In the genomic region with DNA sequence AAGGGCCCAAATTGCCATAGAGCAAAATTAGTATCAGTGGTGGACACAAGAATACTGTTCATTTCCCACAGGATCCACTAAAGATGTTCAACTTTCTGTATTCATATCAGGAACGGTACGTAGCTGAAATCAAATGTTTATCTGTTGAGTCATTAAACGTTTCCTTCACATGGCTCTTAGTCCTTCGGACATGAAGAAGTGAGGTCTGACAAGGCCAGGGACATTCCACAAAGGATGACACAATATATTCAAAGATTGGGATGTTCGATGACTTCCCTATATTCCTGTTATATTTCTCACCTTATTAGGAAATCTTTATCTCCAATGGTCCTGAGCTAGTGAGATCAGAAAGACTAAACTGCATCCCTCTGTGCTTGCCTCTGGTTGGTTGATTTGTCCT, we compare ENCODE assay signal across 1 cellular context.
TF ChIP-seq lines count a peak whose summit lies in the region.

No MANE protein-coding gene starts in this region.

TF ChIP-seq in WTC11, 78 proteins besides CTCF, POLR2A, EP300 and RAD21 (continued from another document):
- TF ChIP-seq CREM (CRISPR knock-in tag; IDR thresholded peaks at IDR 0.05): no peak
- TF ChIP-seq, protein P1, sequence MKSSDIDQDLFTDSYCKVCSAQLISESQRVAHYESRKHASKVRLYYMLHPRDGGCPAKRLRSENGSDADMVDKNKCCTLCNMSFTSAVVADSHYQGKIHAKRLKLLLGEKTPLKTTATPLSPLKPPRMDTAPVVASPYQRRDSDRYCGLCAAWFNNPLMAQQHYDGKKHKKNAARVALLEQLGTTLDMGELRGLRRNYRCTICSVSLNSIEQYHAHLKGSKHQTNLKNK (CRISPR knock-in tag; IDR thresholded peaks at IDR 0.05): no peak
- TF ChIP-seq NR3C1 (CRISPR knock-in tag; conservative IDR thresholded peaks at IDR 0.05; ENCODE audit: low read depth): no peak
- TF ChIP-seq, protein P2, sequence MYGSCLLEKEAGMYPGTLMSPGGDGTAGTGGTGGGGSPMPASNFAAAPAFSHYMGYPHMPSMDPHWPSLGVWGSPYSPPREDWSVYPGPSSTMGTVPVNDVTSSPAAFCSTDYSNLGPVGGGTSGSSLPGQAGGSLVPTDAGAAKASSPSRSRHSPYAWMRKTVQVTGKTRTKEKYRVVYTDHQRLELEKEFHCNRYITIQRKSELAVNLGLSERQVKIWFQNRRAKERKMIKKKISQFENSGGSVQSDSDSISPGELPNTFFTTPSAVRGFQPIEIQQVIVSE (CRISPR knock-in tag; IDR thresholded peaks at IDR 0.05; ENCODE audit: borderline replicate concordance): no peak
- TF ChIP-seq, protein P3, sequence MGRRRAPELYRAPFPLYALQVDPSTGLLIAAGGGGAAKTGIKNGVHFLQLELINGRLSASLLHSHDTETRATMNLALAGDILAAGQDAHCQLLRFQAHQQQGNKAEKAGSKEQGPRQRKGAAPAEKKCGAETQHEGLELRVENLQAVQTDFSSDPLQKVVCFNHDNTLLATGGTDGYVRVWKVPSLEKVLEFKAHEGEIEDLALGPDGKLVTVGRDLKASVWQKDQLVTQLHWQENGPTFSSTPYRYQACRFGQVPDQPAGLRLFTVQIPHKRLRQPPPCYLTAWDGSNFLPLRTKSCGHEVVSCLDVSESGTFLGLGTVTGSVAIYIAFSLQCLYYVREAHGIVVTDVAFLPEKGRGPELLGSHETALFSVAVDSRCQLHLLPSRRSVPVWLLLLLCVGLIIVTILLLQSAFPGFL (CRISPR knock-in tag; IDR thresholded peaks at IDR 0.05; ENCODE audit: borderline replicate concordance): no peak
